Comparison of ENCODE assay signal across 1 cellular context in genomic region chr14:77799863-77800730, GRCh38.
A peak's percentile ranks its signal among the peaks of the same experiment; 100 is the strongest.
TF ChIP-seq lines count a peak whose summit lies in the region.

A gene with protein sequence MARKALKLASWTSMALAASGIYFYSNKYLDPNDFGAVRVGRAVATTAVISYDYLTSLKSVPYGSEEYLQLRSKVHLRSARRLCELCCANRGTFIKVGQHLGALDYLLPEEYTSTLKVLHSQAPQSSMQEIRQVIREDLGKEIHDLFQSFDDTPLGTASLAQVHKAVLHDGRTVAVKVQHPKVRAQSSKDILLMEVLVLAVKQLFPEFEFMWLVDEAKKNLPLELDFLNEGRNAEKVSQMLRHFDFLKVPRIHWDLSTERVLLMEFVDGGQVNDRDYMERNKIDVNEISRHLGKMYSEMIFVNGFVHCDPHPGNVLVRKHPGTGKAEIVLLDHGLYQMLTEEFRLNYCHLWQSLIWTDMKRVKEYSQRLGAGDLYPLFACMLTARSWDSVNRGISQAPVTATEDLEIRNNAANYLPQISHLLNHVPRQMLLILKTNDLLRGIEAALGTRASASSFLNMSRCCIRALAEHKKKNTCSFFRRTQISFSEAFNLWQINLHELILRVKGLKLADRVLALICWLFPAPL (plus strand): TSS chr14:77800109. CDS start chr14:77818979, 18,870 bp downstream.

TF ChIP-seq in GM12878, 131 proteins besides CTCF, POLR2A, EP300 and RAD21 (continued from another document and continues in another):
- TF ChIP-seq, protein P1, sequence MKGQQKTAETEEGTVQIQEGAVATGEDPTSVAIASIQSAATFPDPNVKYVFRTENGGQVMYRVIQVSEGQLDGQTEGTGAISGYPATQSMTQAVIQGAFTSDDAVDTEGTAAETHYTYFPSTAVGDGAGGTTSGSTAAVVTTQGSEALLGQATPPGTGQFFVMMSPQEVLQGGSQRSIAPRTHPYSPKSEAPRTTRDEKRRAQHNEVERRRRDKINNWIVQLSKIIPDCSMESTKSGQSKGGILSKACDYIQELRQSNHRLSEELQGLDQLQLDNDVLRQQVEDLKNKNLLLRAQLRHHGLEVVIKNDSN (IDR thresholded peaks at IDR 0.05; ENCODE audit: borderline replicate concordance, extremely low read length, insufficient read depth, low read depth, low read length): peak; percentile 91
- TF ChIP-seq, protein P2, sequence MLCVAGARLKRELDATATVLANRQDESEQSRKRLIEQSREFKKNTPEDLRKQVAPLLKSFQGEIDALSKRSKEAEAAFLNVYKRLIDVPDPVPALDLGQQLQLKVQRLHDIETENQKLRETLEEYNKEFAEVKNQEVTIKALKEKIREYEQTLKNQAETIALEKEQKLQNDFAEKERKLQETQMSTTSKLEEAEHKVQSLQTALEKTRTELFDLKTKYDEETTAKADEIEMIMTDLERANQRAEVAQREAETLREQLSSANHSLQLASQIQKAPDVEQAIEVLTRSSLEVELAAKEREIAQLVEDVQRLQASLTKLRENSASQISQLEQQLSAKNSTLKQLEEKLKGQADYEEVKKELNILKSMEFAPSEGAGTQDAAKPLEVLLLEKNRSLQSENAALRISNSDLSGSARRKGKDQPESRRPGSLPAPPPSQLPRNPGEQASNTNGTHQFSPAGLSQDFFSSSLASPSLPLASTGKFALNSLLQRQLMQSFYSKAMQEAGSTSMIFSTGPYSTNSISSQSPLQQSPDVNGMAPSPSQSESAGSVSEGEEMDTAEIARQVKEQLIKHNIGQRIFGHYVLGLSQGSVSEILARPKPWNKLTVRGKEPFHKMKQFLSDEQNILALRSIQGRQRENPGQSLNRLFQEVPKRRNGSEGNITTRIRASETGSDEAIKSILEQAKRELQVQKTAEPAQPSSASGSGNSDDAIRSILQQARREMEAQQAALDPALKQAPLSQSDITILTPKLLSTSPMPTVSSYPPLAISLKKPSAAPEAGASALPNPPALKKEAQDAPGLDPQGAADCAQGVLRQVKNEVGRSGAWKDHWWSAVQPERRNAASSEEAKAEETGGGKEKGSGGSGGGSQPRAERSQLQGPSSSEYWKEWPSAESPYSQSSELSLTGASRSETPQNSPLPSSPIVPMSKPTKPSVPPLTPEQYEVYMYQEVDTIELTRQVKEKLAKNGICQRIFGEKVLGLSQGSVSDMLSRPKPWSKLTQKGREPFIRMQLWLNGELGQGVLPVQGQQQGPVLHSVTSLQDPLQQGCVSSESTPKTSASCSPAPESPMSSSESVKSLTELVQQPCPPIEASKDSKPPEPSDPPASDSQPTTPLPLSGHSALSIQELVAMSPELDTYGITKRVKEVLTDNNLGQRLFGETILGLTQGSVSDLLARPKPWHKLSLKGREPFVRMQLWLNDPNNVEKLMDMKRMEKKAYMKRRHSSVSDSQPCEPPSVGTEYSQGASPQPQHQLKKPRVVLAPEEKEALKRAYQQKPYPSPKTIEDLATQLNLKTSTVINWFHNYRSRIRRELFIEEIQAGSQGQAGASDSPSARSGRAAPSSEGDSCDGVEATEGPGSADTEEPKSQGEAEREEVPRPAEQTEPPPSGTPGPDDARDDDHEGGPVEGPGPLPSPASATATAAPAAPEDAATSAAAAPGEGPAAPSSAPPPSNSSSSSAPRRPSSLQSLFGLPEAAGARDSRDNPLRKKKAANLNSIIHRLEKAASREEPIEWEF (IDR thresholded peaks at IDR 0.05; ENCODE audit: insufficient replicate concordance, low read depth, low read length): no peak
- TF ChIP-seq SMAD1 (IDR thresholded peaks at IDR 0.05; ENCODE audit: low read depth, partially characterized antibody) (no peak), MTA2 (IDR thresholded peaks at IDR 0.05; ENCODE audit: low read depth) (no peak), ZNF622 (IDR thresholded peaks at IDR 0.05) (no peak), RB1 (IDR thresholded peaks at IDR 0.05; ENCODE audit: borderline replicate concordance) (0 out of 2 replicates have a peak, but pooled peaks have one; percentile 40), RELA (IDR thresholded peaks at IDR 0.05; ENCODE audit: borderline replicate concordance, partially characterized antibody) (peak; percentile 44), USF2 (IDR thresholded peaks at IDR 0.05; ENCODE audit: borderline replicate concordance, low read depth, low read length) (peak; percentile 73), MYB (IDR thresholded peaks at IDR 0.05; ENCODE audit: borderline replicate concordance, low read depth, low read length) (no peak), BMI1 (IDR thresholded peaks at IDR 0.05; ENCODE audit: borderline replicate concordance) (no peak), CHD1 (IDR thresholded peaks at IDR 0.05; ENCODE audit: low read depth, low read length) (no peak), PKNOX1 (IDR thresholded peaks at IDR 0.05) (no peak), SMC3 (IDR thresholded peaks at IDR 0.05; ENCODE audit: borderline replicate concordance, low read length) (no peak), FOXM1 (IDR thresholded peaks at IDR 0.05; ENCODE audit: low read depth, low read length) (no peak), TBL1XR1 (IDR thresholded peaks at IDR 0.05; ENCODE audit: low read depth, low read length) (no peak), KLF5 (IDR thresholded peaks at IDR 0.05; ENCODE audit: partially characterized antibody) (peak; percentile 77), LARP7 (IDR thresholded peaks at IDR 0.05) (peak; percentile 93), SUZ12 (IDR thresholded peaks at IDR 0.05; ENCODE audit: unreplicated experiment) (no peak), TCF12 (IDR thresholded peaks at IDR 0.05; ENCODE audit: low read depth, low read length) (no peak), POLR2AphosphoS5 (IDR thresholded peaks at IDR 0.05; ENCODE audit: low read length) (peak; percentile 71), ZZZ3 (IDR thresholded peaks at IDR 0.05; ENCODE audit: control insufficient read depth, insufficient read length, low read depth) (no peak), GABPA (IDR thresholded peaks at IDR 0.05; ENCODE audit: low read depth) (0 out of 2 replicates have a peak, but pooled peaks have one; percentile 26), TCF3 (IDR thresholded peaks at IDR 0.05; ENCODE audit: borderline replicate concordance, insufficient read depth, low read depth, low read length) (no peak), FOXK2 (IDR thresholded peaks at IDR 0.05) (no peak), BCL3 (IDR thresholded peaks at IDR 0.05; ENCODE audit: borderline replicate concordance, insufficient read depth, low read depth, low read length, poor library complexity, severe bottlenecking) (no peak), RAD51 (IDR thresholded peaks at IDR 0.05) (peak; percentile 93), ATF7 (IDR thresholded peaks at IDR 0.05; ENCODE audit: low read depth) (no peak), SP1 (IDR thresholded peaks at IDR 0.05; ENCODE audit: low read depth, low read length) (no peak), RFX5 (IDR thresholded peaks at IDR 0.05; ENCODE audit: low read depth, low read length) (no peak), MTA3 (IDR thresholded peaks at IDR 0.05; ENCODE audit: borderline replicate concordance, low read length) (no peak), ZNF24 (IDR thresholded peaks at IDR 0.05) (no peak), BCL11A (IDR thresholded peaks at IDR 0.05; ENCODE audit: low read depth, low read length) (0 out of 2 replicates have a peak, but pooled peaks have one; percentile 4), RUNX3 (IDR thresholded peaks at IDR 0.05; ENCODE audit: low read length) (peak; percentile 48; the same call in 1 of the 2 replicates), BACH1 (IDR thresholded peaks at IDR 0.05; ENCODE audit: borderline replicate concordance) (peak; percentile 59), NFXL1 (IDR thresholded peaks at IDR 0.05; ENCODE audit: borderline replicate concordance) (no peak), MYC (IDR thresholded peaks at IDR 0.05; ENCODE audit: insufficient read depth, insufficient read length, insufficient replicate concordance, low read length, severe bottlenecking) (peak; percentile 93), CBX3 (IDR thresholded peaks at IDR 0.05; ENCODE audit: borderline replicate concordance, low read depth) (no peak), ZBED1 (IDR thresholded peaks at IDR 0.05; ENCODE audit: borderline replicate concordance) (no peak), MEF2A (IDR thresholded peaks at IDR 0.05; ENCODE audit: insufficient read depth, low read depth, low read length) (no peak), ZNF217 (IDR thresholded peaks at IDR 0.05) (no peak)
- TF ChIP-seq, protein P3, sequence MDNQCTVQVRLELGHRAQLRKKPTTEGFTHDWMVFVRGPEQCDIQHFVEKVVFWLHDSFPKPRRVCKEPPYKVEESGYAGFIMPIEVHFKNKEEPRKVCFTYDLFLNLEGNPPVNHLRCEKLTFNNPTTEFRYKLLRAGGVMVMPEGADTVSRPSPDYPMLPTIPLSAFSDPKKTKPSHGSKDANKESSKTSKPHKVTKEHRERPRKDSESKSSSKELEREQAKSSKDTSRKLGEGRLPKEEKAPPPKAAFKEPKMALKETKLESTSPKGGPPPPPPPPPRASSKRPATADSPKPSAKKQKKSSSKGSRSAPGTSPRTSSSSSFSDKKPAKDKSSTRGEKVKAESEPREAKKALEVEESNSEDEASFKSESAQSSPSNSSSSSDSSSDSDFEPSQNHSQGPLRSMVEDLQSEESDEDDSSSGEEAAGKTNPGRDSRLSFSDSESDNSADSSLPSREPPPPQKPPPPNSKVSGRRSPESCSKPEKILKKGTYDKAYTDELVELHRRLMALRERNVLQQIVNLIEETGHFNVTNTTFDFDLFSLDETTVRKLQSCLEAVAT (IDR thresholded peaks at IDR 0.05): no peak
- TF ChIP-seq, protein P4, sequence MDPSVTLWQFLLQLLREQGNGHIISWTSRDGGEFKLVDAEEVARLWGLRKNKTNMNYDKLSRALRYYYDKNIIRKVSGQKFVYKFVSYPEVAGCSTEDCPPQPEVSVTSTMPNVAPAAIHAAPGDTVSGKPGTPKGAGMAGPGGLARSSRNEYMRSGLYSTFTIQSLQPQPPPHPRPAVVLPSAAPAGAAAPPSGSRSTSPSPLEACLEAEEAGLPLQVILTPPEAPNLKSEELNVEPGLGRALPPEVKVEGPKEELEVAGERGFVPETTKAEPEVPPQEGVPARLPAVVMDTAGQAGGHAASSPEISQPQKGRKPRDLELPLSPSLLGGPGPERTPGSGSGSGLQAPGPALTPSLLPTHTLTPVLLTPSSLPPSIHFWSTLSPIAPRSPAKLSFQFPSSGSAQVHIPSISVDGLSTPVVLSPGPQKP (IDR thresholded peaks at IDR 0.05; ENCODE audit: low read depth, low read length): no peak; the same call in 1 of the 2 replicates
- TF ChIP-seq, protein P5, sequence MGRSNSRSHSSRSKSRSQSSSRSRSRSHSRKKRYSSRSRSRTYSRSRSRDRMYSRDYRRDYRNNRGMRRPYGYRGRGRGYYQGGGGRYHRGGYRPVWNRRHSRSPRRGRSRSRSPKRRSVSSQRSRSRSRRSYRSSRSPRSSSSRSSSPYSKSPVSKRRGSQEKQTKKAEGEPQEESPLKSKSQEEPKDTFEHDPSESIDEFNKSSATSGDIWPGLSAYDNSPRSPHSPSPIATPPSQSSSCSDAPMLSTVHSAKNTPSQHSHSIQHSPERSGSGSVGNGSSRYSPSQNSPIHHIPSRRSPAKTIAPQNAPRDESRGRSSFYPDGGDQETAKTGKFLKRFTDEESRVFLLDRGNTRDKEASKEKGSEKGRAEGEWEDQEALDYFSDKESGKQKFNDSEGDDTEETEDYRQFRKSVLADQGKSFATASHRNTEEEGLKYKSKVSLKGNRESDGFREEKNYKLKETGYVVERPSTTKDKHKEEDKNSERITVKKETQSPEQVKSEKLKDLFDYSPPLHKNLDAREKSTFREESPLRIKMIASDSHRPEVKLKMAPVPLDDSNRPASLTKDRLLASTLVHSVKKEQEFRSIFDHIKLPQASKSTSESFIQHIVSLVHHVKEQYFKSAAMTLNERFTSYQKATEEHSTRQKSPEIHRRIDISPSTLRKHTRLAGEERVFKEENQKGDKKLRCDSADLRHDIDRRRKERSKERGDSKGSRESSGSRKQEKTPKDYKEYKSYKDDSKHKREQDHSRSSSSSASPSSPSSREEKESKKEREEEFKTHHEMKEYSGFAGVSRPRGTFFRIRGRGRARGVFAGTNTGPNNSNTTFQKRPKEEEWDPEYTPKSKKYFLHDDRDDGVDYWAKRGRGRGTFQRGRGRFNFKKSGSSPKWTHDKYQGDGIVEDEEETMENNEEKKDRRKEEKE (IDR thresholded peaks at IDR 0.05): no peak
- TF ChIP-seq, protein P6, sequence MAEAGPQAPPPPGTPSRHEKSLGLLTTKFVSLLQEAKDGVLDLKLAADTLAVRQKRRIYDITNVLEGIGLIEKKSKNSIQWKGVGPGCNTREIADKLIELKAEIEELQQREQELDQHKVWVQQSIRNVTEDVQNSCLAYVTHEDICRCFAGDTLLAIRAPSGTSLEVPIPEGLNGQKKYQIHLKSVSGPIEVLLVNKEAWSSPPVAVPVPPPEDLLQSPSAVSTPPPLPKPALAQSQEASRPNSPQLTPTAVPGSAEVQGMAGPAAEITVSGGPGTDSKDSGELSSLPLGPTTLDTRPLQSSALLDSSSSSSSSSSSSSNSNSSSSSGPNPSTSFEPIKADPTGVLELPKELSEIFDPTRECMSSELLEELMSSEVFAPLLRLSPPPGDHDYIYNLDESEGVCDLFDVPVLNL (IDR thresholded peaks at IDR 0.05; ENCODE audit: low read depth, low read length): no peak
